8 cellular contexts compared by ENCODE assay signal in the genomic region with DNA sequence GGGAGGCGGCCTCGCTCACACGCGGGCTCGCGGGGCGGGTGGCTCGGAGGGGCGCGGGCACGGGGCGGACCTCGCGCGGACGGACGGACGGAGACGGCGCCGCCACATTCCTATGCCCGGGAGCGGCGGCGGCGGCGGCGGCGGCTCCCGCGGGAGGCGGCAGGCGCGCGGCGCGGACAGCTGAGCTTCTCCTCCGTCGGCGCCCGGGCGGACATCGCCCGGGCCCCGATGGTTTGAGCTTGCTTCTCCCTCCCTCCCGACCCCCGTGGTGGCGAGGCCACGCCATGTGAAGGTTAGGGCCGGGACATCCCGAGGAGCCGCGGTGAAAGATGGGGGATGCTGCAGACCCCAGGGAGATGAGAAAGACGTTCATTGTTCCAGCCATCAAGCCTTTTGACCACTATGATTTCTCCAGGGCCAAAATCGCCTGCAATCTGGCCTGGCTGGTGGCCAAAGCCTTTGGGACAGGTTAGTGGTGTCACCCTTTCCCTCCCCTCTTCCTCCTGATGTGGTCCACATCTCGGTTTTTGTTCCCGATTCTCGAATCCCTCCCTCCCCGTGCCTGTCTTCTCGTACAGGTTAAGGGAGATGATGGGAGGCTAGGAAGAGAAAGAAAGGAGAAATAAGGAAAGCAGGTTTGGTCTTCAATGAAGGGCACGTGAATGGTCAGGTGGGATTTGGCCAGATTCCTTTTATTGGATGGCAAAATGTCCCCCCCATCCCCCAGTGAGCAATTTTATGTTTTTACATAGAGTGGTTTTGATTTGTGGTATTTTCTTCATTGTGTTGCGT. TPM values are rescaled to one million over a fixed set of nuclear protein-coding genes. Genes with fewer than 3 reads are reported as not detected.
DNase-seq lines count a peak whose midpoint lies in the region; ATAC-seq, FAIRE-seq and TF ChIP-seq lines count a peak whose summit lies in the region.

No MANE protein-coding gene starts in this region.

- no peak for TF ChIP-seq RAD21 in GM12878 (IDR thresholded peaks at IDR 0.05; ENCODE audit: insufficient read depth, low read depth, low read length)

- BruUV-seq in GM12878 (replicated peaks; lab: Mats Ljungman, UMichigan) = no TSS peak

- CTCF ChIA-PET in GM12878 (lab: Yijun Ruan, JAX) = interaction anchor here (1.0 to 2.0 kb wide), 3 partner anchors 41 to 118 kb away, joined by 3 to 12 read pairs (median 3); a partner anchor contains a TSS

- intact Hi-C loops in GM12878 (cut with micrococcal nuclease; ENCODE audit: unreplicated experiment) = loop anchor here (1.0 to 5.0 kb wide), 3 partner anchors 43 to 114 kb away; a partner anchor contains a TSS

- FAIRE-seq in GM12878 (lab: Jason Lieb, UNC) = no peak

- no peak for TF ChIP-seq CTCF in KMS-11 (conservative IDR thresholded peaks at IDR 0.05; ENCODE audit: low read depth, low read length)
- no peak for TF ChIP-seq CTCF in GM12878 (IDR thresholded peaks at IDR 0.05 in 2 of 3, conservative IDR thresholded peaks at IDR 0.05 in 1 of 3; ENCODE audit: control insufficient read depth in 2 of 3, extremely low read depth in 1 of 3, insufficient read depth in 1 of 3, low read depth in 3 of 3, low read length in 3 of 3)

- H3K79me2 ChIP-seq in KMS-11 (ENCODE audit: insufficient read depth, low read depth) (peaks cover 48% of the 10 kb centered on the region), GM12878 (ENCODE audit: control insufficient read depth, insufficient read depth, low read length) (peaks cover 52% of the 10 kb centered on the region)

- TF ChIP-seq POLR2A in GM12878 (IDR thresholded peaks at IDR 0.05; ENCODE audit: low read depth, low read length) = no peak

- H3K27me3 ChIP-seq in KMS-11 (ENCODE audit: insufficient read depth, low read depth) (no peaks in the 10 kb centered on the region), GM12878 (replicated peaks in 1 of 2; ENCODE audit: control insufficient read depth in 2 of 2, insufficient read depth in 2 of 2, low read length in 1 of 2) (no peaks in the 10 kb centered on the region), skeletal muscle satellite cell (ENCODE audit: control insufficient read depth, insufficient read depth, low read length) (no peaks in the 10 kb centered on the region)

- ATAC-seq in GM21526 (IDR thresholded peaks at IDR 0.05; ENCODE audit: low FRiP score, unreplicated experiment) (peak; percentile 40), GM12878 (peak; percentile 70)

- in situ Hi-C loops in GM12878 (cut with MboI) = no loop called here

- peak overlapping the region; percentile 85 for H3K4me2 ChIP-seq in KMS-11
- peak overlapping the region; percentile 92 for H3K4me2 ChIP-seq in GM12878 (ENCODE audit: control insufficient read depth, insufficient read depth)
- H3K4me2 ChIP-seq in skeletal muscle satellite cell (ENCODE audit: low read length) = peak overlapping the region; percentile 80

- H3K27ac ChIP-seq in KMS-11 (peak overlapping the region; percentile 94), GM12878 (ENCODE audit: control insufficient read depth, insufficient read depth) (peak overlapping the region; percentile 88)

- 2% methylated on average over 15 of the region's 62 CpGs for WGBS in GM12878 (ENCODE audit: insufficient coverage, insufficient replicate concordance, low lambda C conversion rate, missing lambda C conversion rate)

- no peaks in the 10 kb centered on the region for H3K9me3 ChIP-seq in GM12878 (replicated peaks; ENCODE audit: control insufficient read depth, insufficient read depth, low read length)
- H3K9me3 ChIP-seq in skeletal muscle satellite cell (replicated peaks; ENCODE audit: low read length) = no peaks in the 10 kb centered on the region

- H3K4me1 ChIP-seq in KMS-11 (ENCODE audit: low read depth, poor library complexity, severe bottlenecking) = peaks cover 47% of the 10 kb centered on the region
- peaks cover 5% of the 10 kb centered on the region for H3K4me1 ChIP-seq in GM12878 (ENCODE audit: control insufficient read depth, insufficient read depth, low read length)
- peaks cover 25% of the 10 kb centered on the region for H3K4me1 ChIP-seq in skeletal muscle satellite cell (ENCODE audit: control insufficient read depth, insufficient read depth, low read length)

- RAD21 ChIA-PET in GM12878 (lab: Charles Lee; ENCODE audit: unreplicated experiment) = interaction anchor here (1.0 to 3.2 kb wide), 5 partner anchors 35 to 118 kb away, joined by 3 to 21 read pairs (median 3); a partner anchor contains a TSS

- peak; percentile 29 for DNase-seq in DMS53 treated with DMSO at 0.1 percent for 48 hours (lab: John Stamatoyannopoulos, UW; ENCODE audit: unreplicated experiment)
- no peak for DNase-seq in GM12878 (ENCODE audit: low read depth, low spot score)
- peak; percentile 18 for DNase-seq in iPS-NIHi11 (ENCODE audit: low spot score)
- no peak for DNase-seq in amniotic stem cell (lab: John Stamatoyannopoulos, UW)
- DNase-seq in putamen (ENCODE audit: low spot score) = no peak

- peak overlapping the region; percentile 95 for H3K9ac ChIP-seq in KMS-11
- peak overlapping the region; percentile 90 for H3K9ac ChIP-seq in GM12878 (ENCODE audit: control insufficient read depth, insufficient read depth, low read length)
- peak overlapping the region; percentile 100 for H3K9ac ChIP-seq in skeletal muscle satellite cell (ENCODE audit: low read depth, low read length)

- POLR2A ChIA-PET in GM12878 (lab: Charles Lee) = interaction anchor here (1.2 to 2.7 kb wide), 3 partner anchors 41 to 112 kb away, joined by 5 to 21 read pairs (median 5); a partner anchor contains a TSS

- H3K36me3 ChIP-seq in KMS-11 (ENCODE audit: insufficient read depth) (no peaks in the 10 kb centered on the region), GM12878 (ENCODE audit: control insufficient read depth in 2 of 2, insufficient read depth in 2 of 2, low read length in 1 of 2) (no peaks in the 10 kb centered on the region), skeletal muscle satellite cell (ENCODE audit: insufficient read depth, low read length) (no peaks in the 10 kb centered on the region)

- H3K4me3 ChIP-seq in KMS-11 (IDR thresholded peaks at IDR 0.05; ENCODE audit: insufficient read depth, low read depth, low read length) (peak overlapping the region; percentile 81), GM12878 (peak overlapping the region; percentile 99), skeletal muscle satellite cell (ENCODE audit: low read length) (peak overlapping the region; percentile 78)

- TF ChIP-seq EP300 in GM12878 (IDR thresholded peaks at IDR 0.05; ENCODE audit: borderline replicate concordance in 1 of 2, control insufficient read depth in 1 of 2, low read depth in 2 of 2, low read length in 2 of 2) = no peak

- peak overlapping the region; percentile 73 for H2AFZ ChIP-seq in KMS-11 (ENCODE audit: low read depth)
- H2AFZ ChIP-seq in GM12878 (ENCODE audit: control insufficient read depth, low read depth, low read length) = peak overlapping the region; percentile 57

- SMC1A ChIA-PET in GM12878 (lab: Charles Lee; ENCODE audit: uncharacterized antibody, unreplicated experiment) = interaction anchor here (2.2 to 3.7 kb wide), 2 partner anchors 8 to 10 kb away, joined by 7 to 17 read pairs; no protein-coding TSS in a partner anchor

- no peaks in the 10 kb centered on the region for H4K20me1 ChIP-seq in KMS-11 (ENCODE audit: insufficient read depth)
- H4K20me1 ChIP-seq in GM12878 (ENCODE audit: control insufficient read depth, insufficient read depth) = no peaks in the 10 kb centered on the region

TF ChIP-seq in GM12878, 131 proteins besides CTCF, POLR2A, EP300 and RAD21 (continues in another document):
- TF ChIP-seq IKZF1 (conservative IDR thresholded peaks at IDR 0.05) = peak; percentile 5
- no peak for TF ChIP-seq GATAD2B (conservative IDR thresholded peaks at IDR 0.05; ENCODE audit: low read depth)
- no peak for TF ChIP-seq JUNB (IDR thresholded peaks at IDR 0.05)
- no peak for TF ChIP-seq CHD4 (IDR thresholded peaks at IDR 0.05)
- TF ChIP-seq LARP7 (IDR thresholded peaks at IDR 0.05) = no peak
- no peak for TF ChIP-seq EED (IDR thresholded peaks at IDR 0.05; ENCODE audit: low read depth)
- TF ChIP-seq RAD51 (IDR thresholded peaks at IDR 0.05) = peak; percentile 68
- no peak for TF ChIP-seq BCL11A (IDR thresholded peaks at IDR 0.05; ENCODE audit: low read depth, low read length)
- no peak for TF ChIP-seq GABPA (IDR thresholded peaks at IDR 0.05; ENCODE audit: low read depth)
- no peak for TF ChIP-seq RB1 (IDR thresholded peaks at IDR 0.05; ENCODE audit: borderline replicate concordance)
- TF ChIP-seq NBN (IDR thresholded peaks at IDR 0.05) = no peak

RNA-seq across cellular contexts. Expression of a gene that starts 1.0 kb away (rescaled TPM):
- 65.0 and 65.6 TPM in 2 replicates for total RNA-seq in GM12878 (2013; cell fraction: nucleolus; rRNA removed)
- 11.1 and 13.3 TPM in 2 replicates for total RNA-seq in GM12878 (2014; rRNA removed)
- total RNA-seq in GM12878 (2014; rRNA removed; fragmentation: Illumina TruSeq; extraction: Trizol) = 19.8 and 20.1 TPM in 2 replicates
- 16.7 and 17.2 TPM in 2 replicates for total RNA-seq in GM12878 (2021)
- 2.8 TPM for polyA plus RNA-seq in GM12878 (2011; ENCODE audit: low read depth)
- polyA plus RNA-seq in GM12878 (2011; rRNA removed) = 8.6 and 11.8 TPM in 2 replicates
- polyA plus RNA-seq in GM12878 (2011; cell fraction: cytosol; rRNA removed) = 2.5 and 2.7 TPM in 2 replicates
- 7.9 and 8.3 TPM in 2 replicates for polyA plus RNA-seq in GM12878 (2011; cell fraction: nucleus; rRNA removed)
- polyA plus RNA-seq in GM12878 (2012) = 4.8 and 8.3 TPM in 2 replicates
- polyA plus RNA-seq in GM12878 (2014; fragmentation: Illumina TruSeq; extraction: Trizol) = 18.1 and 21.3 TPM in 2 replicates
- 1 to 10 TPM; 5.0 to 6.4 TPM for polyA plus RNA-seq in GM12878 (2014; fragmentation: Nextera tagmentation; extraction: Ambion mirVana)
- 6.7 and 7.5 TPM in 2 replicates for polyA plus RNA-seq in GM12878 (2014; rRNA removed)
- 1 to 10 TPM; 3.9 to 6.1 TPM for polyA plus RNA-seq in GM12878 (2016; fragmentation: Nextera tagmentation; extraction: Ambion mirVana)
- 10.9 and 15.0 TPM in 2 replicates for polyA minus RNA-seq in GM12878 (2011; rRNA and poly(A)+ RNA removed)
- polyA minus RNA-seq in GM12878 (2011; cell fraction: cytosol; rRNA and poly(A)+ RNA removed) = 4.1 and 4.8 TPM in 2 replicates
- polyA minus RNA-seq in GM12878 (2011; cell fraction: nucleus; rRNA and poly(A)+ RNA removed) = 7.3 and 13.8 TPM in 2 replicates
- 27.1 and 28.9 TPM in 2 replicates for total RNA-seq in skeletal muscle satellite cell (2012; rRNA removed)

Comparison
In these comparisons a context has a peak if more than half of its experiments do, and no peak if none do; other contexts are left out.
1. DNase-seq: peak in DMS53 treated with DMSO at 0.1 percent for 48 hours (single experiment) and iPS-NIHi11 (single experiment); none in GM12878 (single experiment), amniotic stem cell (single experiment) and putamen (single experiment).
2. Peak in every context shown above with its lines, with median percentiles within 50 percentile points of each other: H3K4me2 ChIP-seq, H3K4me3 ChIP-seq and H3K9ac ChIP-seq.